Comparison of ENCODE assay signal across 8 cellular contexts in the genomic region with DNA sequence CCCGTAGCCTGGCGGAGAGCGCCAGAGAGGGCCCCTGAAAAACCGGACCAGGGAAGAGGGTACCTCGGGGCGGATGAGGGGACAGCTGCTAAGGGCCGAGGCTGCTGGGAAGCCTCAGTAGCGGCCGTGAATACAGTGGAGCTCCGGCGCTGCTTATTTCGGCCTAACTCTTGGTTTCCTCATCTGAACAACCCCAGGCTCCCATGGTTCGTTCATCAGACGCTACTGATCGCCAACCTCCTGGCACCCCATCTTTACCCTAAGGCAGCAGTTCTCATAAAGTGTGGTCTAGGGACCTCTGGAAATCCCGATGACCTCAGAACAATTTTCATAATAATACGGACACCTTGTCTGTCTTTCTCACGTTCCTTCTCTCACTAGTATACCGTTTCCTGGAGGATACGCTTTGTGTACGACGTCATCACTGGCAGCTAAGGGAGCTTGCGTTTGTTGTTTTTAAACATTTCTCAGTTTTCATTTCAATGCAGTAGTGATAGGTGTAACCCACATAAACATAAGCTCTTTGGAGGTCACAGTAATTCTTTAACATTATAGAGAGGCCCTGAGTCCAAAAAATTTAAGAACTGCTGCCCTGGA. TPM values are rescaled to one million over a fixed set of nuclear protein-coding genes. Genes with fewer than 3 reads are reported as not detected.
DNase-seq lines count a peak whose midpoint lies in the region; ATAC-seq and TF ChIP-seq lines count a peak whose summit lies in the region.

No MANE protein-coding gene starts in this region.

- peaks cover 25 to 36% (median 35%) of the 10 kb centered on the region in 3 donors for H3K4me1 Mint-ChIP-seq in CD8-positive, alpha-beta memory T cell
- H3K4me1 Mint-ChIP-seq in nephron progenitor cell: peaks cover 40% of the 10 kb centered on the region

- H3K4me3 Mint-ChIP-seq in CD8-positive, alpha-beta memory T cell: peak overlapping the region; percentile 86 to 100 (median 96)
- peak overlapping the region; percentile 96 for H3K4me3 Mint-ChIP-seq in nephron progenitor cell

- H3K9me3 ChIP-seq in CD8-positive, alpha-beta memory T cell (ENCODE audit: low read length): no peaks in the 10 kb centered on the region
- H3K9me3 ChIP-seq in SJCRH30 (replicated peaks): no peaks in the 10 kb centered on the region

- H3K36me3 Mint-ChIP-seq in CD8-positive, alpha-beta memory T cell: peaks cover 0 to 13% (median 0%) of the 10 kb centered on the region in 3 donors
- no peaks in the 10 kb centered on the region for H3K36me3 Mint-ChIP-seq in nephron progenitor cell (ENCODE audit: low read depth)

- H3K27me3 ChIP-seq in CD8-positive, alpha-beta memory T cell (ENCODE audit: insufficient read depth, low read length, poor library complexity, severe bottlenecking): peaks cover 3% of the 10 kb centered on the region
- no peaks in the 10 kb centered on the region for H3K27me3 ChIP-seq in SJCRH30

- peaks cover 20% of the 10 kb centered on the region for H3K4me1 ChIP-seq in CD8-positive, alpha-beta memory T cell (ENCODE audit: insufficient read depth, low read length)
- peaks cover 10% of the 10 kb centered on the region; the same call in 1 of the 2 replicates for H3K4me1 ChIP-seq in SJCRH30

- TF ChIP-seq CTCF in epithelial cell of esophagus (IDR thresholded peaks at IDR 0.05; ENCODE audit: insufficient read depth, low read depth, low read length, missing control alignments): no peak
- TF ChIP-seq CTCF in nephron progenitor cell (IDR thresholded peaks at IDR 0.05): no peak

- peak overlapping the region; percentile 87 for H3K4me3 ChIP-seq in CD8-positive, alpha-beta memory T cell (ENCODE audit: low read length)
- H3K4me3 ChIP-seq in SJCRH30: peak overlapping the region; percentile 75
- H3K4me3 ChIP-seq in epithelial cell of esophagus (ENCODE audit: low read length): peak overlapping the region; percentile 74

- H3K9me3 Mint-ChIP-seq in CD8-positive, alpha-beta memory T cell: peaks cover 0 to 3% (median 0%) of the 10 kb centered on the region in 5 donors
- peaks cover 11% of the 10 kb centered on the region for H3K9me3 Mint-ChIP-seq in nephron progenitor cell

- H3K27ac ChIP-seq in CD8-positive, alpha-beta memory T cell (ENCODE audit: low read depth, low read length): peak overlapping the region; percentile 98
- H3K27ac ChIP-seq in SJCRH30: peak overlapping the region; percentile 96

- DNase-seq in CD8-positive, alpha-beta memory T cell: peak in 1 of 5 donors; percentile 62
- DNase-seq in SJCRH30: no peak
- peak; percentile 37 for DNase-seq in epithelial cell of esophagus (ENCODE audit: low read depth)
- no peak for DNase-seq in nephron progenitor cell
- DNase-seq in D341Med (ENCODE audit: low spot score): no peak
- DNase-seq in NCI-H1694 treated with DMSO at 0.1 percent for 48 hours (lab: John Stamatoyannopoulos, UW): no peak

- CTCF ChIA-PET in CD8-positive, alpha-beta memory T cell (lab: Charles Lee): interaction anchor here (1.2 kb wide), 1 partner anchor 144 kb away, joined by 3 read pairs; no protein-coding TSS in a partner anchor

- H3K36me3 ChIP-seq in CD8-positive, alpha-beta memory T cell (ENCODE audit: insufficient read depth, low read length): no peaks in the 10 kb centered on the region
- H3K36me3 ChIP-seq in SJCRH30: no peaks in the 10 kb centered on the region

- ATAC-seq in GM19324 (IDR thresholded peaks at IDR 0.05; ENCODE audit: low FRiP score, unreplicated experiment) (peak; percentile 42), HG03196 (IDR thresholded peaks at IDR 0.05; ENCODE audit: unreplicated experiment) (peak; percentile 33)

- peak overlapping the region; percentile 95 to 100 (median 99) for H3K27ac Mint-ChIP-seq in CD8-positive, alpha-beta memory T cell
- H3K27ac Mint-ChIP-seq in nephron progenitor cell: peak overlapping the region; percentile 100

- POLR2A ChIA-PET in CD8-positive, alpha-beta memory T cell (lab: Charles Lee): no interaction called here

- peaks cover 14 to 17% of the 10 kb centered on the region in 2 donors for H3K27me3 Mint-ChIP-seq in CD8-positive, alpha-beta memory T cell
- H3K27me3 Mint-ChIP-seq in nephron progenitor cell (ENCODE audit: low read depth, poor library complexity): peaks cover 11% of the 10 kb centered on the region

RNA-seq across cellular contexts. Expression of gene RAB28, which starts 0.7 kb away (rescaled TPM):
- total RNA-seq in CD8-positive, alpha-beta memory T cell: 10 to 100 TPM; 16.5 to 17.3 TPM
- polyA plus RNA-seq in CD8-positive, alpha-beta memory T cell: 19.5 TPM
- total RNA-seq in SJCRH30 (2014; rRNA removed; shearing (Covaris generic)): 32.7 and 40.2 TPM in 2 replicates

RNA-seq across cellular contexts. Expression of gene NKX3-2, which starts 59.5 kb away (rescaled TPM):
- not detected for total RNA-seq in CD8-positive, alpha-beta memory T cell
- polyA plus RNA-seq in CD8-positive, alpha-beta memory T cell: not detected
- total RNA-seq in SJCRH30 (2014; rRNA removed; shearing (Covaris generic)): 3.0 and 3.4 TPM in 2 replicates
